Comparison of ENCODE assay signal across 8 cellular contexts in genomic region chr4:153222162-153222789, GRCh38. TPM values are rescaled to one million over a fixed set of nuclear protein-coding genes. Genes with fewer than 3 reads are reported as not detected.
DNase-seq lines count a peak whose midpoint lies in the region; ATAC-seq and TF ChIP-seq lines count a peak whose summit lies in the region.

No MANE protein-coding gene starts in this region.

- intact Hi-C loops in right cardiac atrium (cut with DNase I) = no loop called here

- in situ Hi-C loops in astrocyte of the cerebellum (cut with HindIII; ENCODE audit: low sequenced_read_pairs) = no loop called here

- H3K4me1 ChIP-seq in right cardiac atrium (ENCODE audit: control insufficient read depth, insufficient read depth, low read length) = peaks cover 4% of the 10 kb centered on the region

- peak; percentile 36 for DNase-seq in stimulated activated CD4-positive, alpha-beta T cell treated with anti-CD3 and anti-CD28 coated beads, Interleukin-1b, Interleukin-23, amount 100 ng/mL, for 48 hours
- DNase-seq in stimulated activated CD4-positive, alpha-beta T cell treated with anti-CD3 and anti-CD28 coated beads, Interleukin-2, amount 100 ng/mL, for 48 hours = no peak
- DNase-seq in astrocyte of the cerebellum (ENCODE audit: low read depth) = no peak
- DNase-seq in right cardiac atrium = peak; percentile 60 to 83 (median 78)
- peak; percentile 57 for DNase-seq in pons (ENCODE audit: low spot score)
- no peak for DNase-seq in effector CD4-positive, alpha-beta T cell

- H3K4me3 ChIP-seq in astrocyte of the cerebellum (ENCODE audit: low read depth, low read length) (peak overlapping the region; percentile 56), right cardiac atrium (ENCODE audit: low read length) (peak overlapping the region; percentile 82)

- no peak for TF ChIP-seq CTCF in astrocyte of the cerebellum (IDR thresholded peaks at IDR 0.05; ENCODE audit: low read depth, low read length, missing control alignments)

- no peaks in the 10 kb centered on the region for H3K9me3 ChIP-seq in right cardiac atrium (ENCODE audit: control insufficient read depth, low read length)

- ATAC-seq in HG03039 (IDR thresholded peaks at IDR 0.05; ENCODE audit: unreplicated experiment) (peak; percentile 26), right cardiac atrium (peak; percentile 71 to 73)

- peak overlapping the region; percentile 97 for H3K27ac ChIP-seq in right cardiac atrium (ENCODE audit: low read length)

- WGBS in right cardiac atrium = 1% methylated on average over 28 of the region's 28 CpGs

- no peaks in the 10 kb centered on the region for H3K27me3 ChIP-seq in right cardiac atrium (ENCODE audit: control insufficient read depth, insufficient read depth)

TF ChIP-seq in PFSK-1, 5 proteins besides CTCF, POLR2A, EP300 and RAD21:
- 0 out of 4 replicates have a peak, but pooled peaks of 1 of the 2 experiments have one; percentile 19 for TF ChIP-seq REST (IDR thresholded peaks at IDR 0.05; ENCODE audit: insufficient read depth in 1 of 2, low read depth in 2 of 2, low read length in 2 of 2)
- TF ChIP-seq FOXP2 (optimal IDR thresholded peaks at IDR 0.05; ENCODE audit: borderline replicate concordance, extremely low read depth, extremely low read length, insufficient read depth) = peak; percentile 86
- peak; percentile 65; the same call in 1 of the 2 replicates for TF ChIP-seq TAF1 (IDR thresholded peaks at IDR 0.05; ENCODE audit: borderline replicate concordance, insufficient read depth, low read length)
- no peak; the same call in 1 of the 2 replicates for TF ChIP-seq POLR2AphosphoS5 (IDR thresholded peaks at IDR 0.05; ENCODE audit: low read depth, low read length)
- TF ChIP-seq SIN3A (IDR thresholded peaks at IDR 0.05; ENCODE audit: borderline replicate concordance, insufficient read depth, low read length) = 0 out of 2 replicates have a peak, but pooled peaks have one; percentile 25

RNA-seq across cellular contexts. Expression of gene TRIM2, which starts 18.0 kb away (rescaled TPM):
- 22.0 TPM for polyA plus RNA-seq in PFSK-1 (2012; ENCODE audit: insufficient read length, low read depth)
- 10 to 100 TPM; 28.0 to 45.3 (median 31.0) TPM for total RNA-seq in right cardiac atrium
- 7.6 TPM for polyA plus RNA-seq in right cardiac atrium

Comparison
In these comparisons a context has a peak if more than half of its experiments do, and no peak if none do; other contexts are left out.
1. DNase-seq: peak in stimulated activated CD4-positive, alpha-beta T cell treated with anti-CD3 and anti-CD28 coated beads, Interleukin-1b, Interleukin-23, amount 100 ng/mL, for 48 hours (single experiment), right cardiac atrium (3 of 3) and pons (single experiment); none in stimulated activated CD4-positive, alpha-beta T cell treated with anti-CD3 and anti-CD28 coated beads, Interleukin-2, amount 100 ng/mL, for 48 hours (0 of 2), astrocyte of the cerebellum (single experiment) and effector CD4-positive, alpha-beta T cell (single experiment).